In genomic region chr1:100441651-100442050, GRCh38 we compare ENCODE assay signal across 18 cellular contexts.
DNase-seq lines count a peak whose midpoint lies in the region; ATAC-seq and TF ChIP-seq lines count a peak whose summit lies in the region.
"Had no signal": no experiment of that assay in that cellular context is flagged by ENCODE, and none has a peak within 500 bp of the region (broad histone marks: within the 10 kb centered on the region; RNA-seq: fewer than 3 reads in every experiment).

No MANE protein-coding gene starts in this region.

- H3K27ac ChIP-seq in CD4-positive, CD25-positive, alpha-beta regulatory T cell (ENCODE audit: insufficient read depth, low read length, poor library complexity, severe bottlenecking) = peak overlapping the region; percentile 95
- no peak overlapping the region for H3K27ac ChIP-seq in HEK293 (ENCODE audit: extremely low read depth, low read depth, low read length)
- peak overlapping the region; percentile 9 for H3K27ac ChIP-seq in colonic mucosa
- no peak overlapping the region for H3K27ac ChIP-seq in mesenchymal stem cell (ENCODE audit: low read length, poor library complexity, severe bottlenecking)
- H3K27ac ChIP-seq in right lobe of liver = no peak overlapping the region
- H3K27ac ChIP-seq: brain microvascular endothelial cell, parathyroid adenoma had no signal

- H3K14ac ChIP-seq in mesenchymal stem cell (ENCODE audit: low read length in 2 of 2) = no peak overlapping the region

- TF ChIP-seq CTCF in HEK293 (tag by site-specific recombination; IDR thresholded peaks at IDR 0.05) (no peak), colonic mucosa (IDR thresholded peaks at IDR 0.05) (no peak), right lobe of liver (IDR thresholded peaks at IDR 0.05) (no peak)

- CTCF ChIA-PET in HEK293 (lab: Yijun Ruan, JAX) = interaction anchor here (0.6 to 1.7 kb wide), 4 partner anchors 8 to 18 kb away, joined by 3 to 5 read pairs (median 3); no protein-coding TSS in a partner anchor

- no peaks in the 10 kb centered on the region for H3K9me3 ChIP-seq in CD4-positive, CD25-positive, alpha-beta regulatory T cell (ENCODE audit: control insufficient read depth in 2 of 2, low read length in 2 of 2)
- no peaks in the 10 kb centered on the region for H3K9me3 ChIP-seq in HEK293 (ENCODE audit: control insufficient read depth, insufficient read depth, low read depth, low read length)
- H3K9me3 ChIP-seq in colonic mucosa = no peaks in the 10 kb centered on the region
- no peaks in the 10 kb centered on the region for H3K9me3 ChIP-seq in mesenchymal stem cell (ENCODE audit: control insufficient read depth, low read length)
- no peaks in the 10 kb centered on the region for H3K9me3 ChIP-seq in right lobe of liver
- H3K9me3 ChIP-seq: mucosa of descending colon had no signal

- no peak overlapping the region for H4K8ac ChIP-seq in mesenchymal stem cell (ENCODE audit: low read length)

- H3K9me3 Mint-ChIP-seq in CD4-positive, CD25-positive, alpha-beta regulatory T cell = peaks cover 0 to 1% (median 0%) of the 10 kb centered on the region in 7 donors
- H3K9me3 Mint-ChIP-seq: WTC11 had no signal

- no peak overlapping the region for H4K91ac ChIP-seq in mesenchymal stem cell (ENCODE audit: low read length)

- H2AFZ ChIP-seq in mesenchymal stem cell (ENCODE audit: low read depth, low read length) = no peak overlapping the region
- H2AFZ ChIP-seq: hepatocyte, parathyroid adenoma had no signal

- H2BK120ac ChIP-seq in mesenchymal stem cell (ENCODE audit: low read depth, low read length) = no peak overlapping the region

- peak overlapping the region; percentile 58 for H3K4me3 ChIP-seq in CD4-positive, CD25-positive, alpha-beta regulatory T cell (ENCODE audit: low read depth, low read length)
- H3K4me3 ChIP-seq in HEK293 (ENCODE audit: low read depth, low read length) = no peak overlapping the region
- H3K4me3 ChIP-seq in colonic mucosa = no peak overlapping the region
- H3K4me3 ChIP-seq in mesenchymal stem cell (ENCODE audit: insufficient read depth in 1 of 2, low read depth in 1 of 2, low read length in 2 of 2) = no peak overlapping the region
- no peak overlapping the region for H3K4me3 ChIP-seq in right lobe of liver
- H3K4me3 ChIP-seq: hepatocyte, mucosa of descending colon had no signal

- POLR2A ChIA-PET in HEK293 (lab: Yijun Ruan, JAX) = interaction anchor here (0.7 kb wide), 1 partner anchor 192 kb away, joined by 4 read pairs; the partner anchor contains the start of gene DBT

- peak; percentile 24 to 88 (median 62) for DNase-seq in CD4-positive, CD25-positive, alpha-beta regulatory T cell
- peak; percentile 23 to 26 for DNase-seq in activated CD4-positive, alpha-beta T cell treated with anti-CD3 and anti-CD28 coated beads, Interleukin-2, amount 50 U/mL, for 4 hours
- no peak for DNase-seq in colonic mucosa
- DNase-seq in mesenchymal stem cell = no peak
- no peak for DNase-seq in SIG-M5 treated with dmso at 0.1 percent for 504 hours (lab: John Stamatoyannopoulos, UW; ENCODE audit: unreplicated experiment)
- DNase-seq in right lobe of liver = no peak
- DNase-seq: brain microvascular endothelial cell, GDM1, H7, mucosa of descending colon, NCI-H2029 treated with DMSO at 0.1 percent for 48 hours, NCI-H510A treated with DMSO at 0.1 percent for 48 hours had no signal

- H3K36me3 ChIP-seq in CD4-positive, CD25-positive, alpha-beta regulatory T cell (ENCODE audit: control insufficient read depth, insufficient read depth, low read length) = peaks cover 6% of the 10 kb centered on the region
- H3K36me3 ChIP-seq in HEK293 (ENCODE audit: control insufficient read depth in 2 of 2, insufficient read depth in 1 of 2, low read length in 2 of 2) = no peaks in the 10 kb centered on the region
- no peaks in the 10 kb centered on the region for H3K36me3 ChIP-seq in colonic mucosa
- H3K36me3 ChIP-seq in mesenchymal stem cell (ENCODE audit: control insufficient read depth in 1 of 2, insufficient read depth in 2 of 2, low read depth in 1 of 2, low read length in 2 of 2) = peaks cover 0 to 1% of the 10 kb centered on the region in 2 experiments
- H3K36me3 ChIP-seq in right lobe of liver = no peaks in the 10 kb centered on the region
- H3K36me3 ChIP-seq: brain microvascular endothelial cell had no signal

- H3K27ac Mint-ChIP-seq in CD4-positive, CD25-positive, alpha-beta regulatory T cell = peak overlapping the region; percentile 84 to 94 (median 86)
- H3K27ac Mint-ChIP-seq: WTC11 had no signal

- intact Hi-C loops in colonic mucosa (cut with DNase I) (no loop called here), right lobe of liver (cut with DNase I) (no loop called here)

- H3K27me3 ChIP-seq in CD4-positive, CD25-positive, alpha-beta regulatory T cell (ENCODE audit: control insufficient read depth, insufficient read depth, low read length) = no peaks in the 10 kb centered on the region
- no peaks in the 10 kb centered on the region for H3K27me3 ChIP-seq in colonic mucosa
- H3K27me3 ChIP-seq in mesenchymal stem cell (ENCODE audit: control insufficient read depth in 1 of 2, insufficient read depth in 1 of 2, low read length in 2 of 2) = no peaks in the 10 kb centered on the region
- H3K27me3 ChIP-seq in right lobe of liver = no peaks in the 10 kb centered on the region
- H3K27me3 ChIP-seq: brain microvascular endothelial cell, hepatocyte had no signal

- H3K4me1 ChIP-seq in CD4-positive, CD25-positive, alpha-beta regulatory T cell (ENCODE audit: control insufficient read depth, insufficient read depth, low read length, poor library complexity, severe bottlenecking) = peaks cover 94% of the 10 kb centered on the region
- H3K4me1 ChIP-seq in HEK293 (ENCODE audit: control insufficient read depth, insufficient read depth, low read length) = no peaks in the 10 kb centered on the region
- H3K4me1 ChIP-seq in colonic mucosa = no peaks in the 10 kb centered on the region
- peaks cover 2% of the 10 kb centered on the region for H3K4me1 ChIP-seq in mesenchymal stem cell (ENCODE audit: control insufficient read depth, insufficient read depth, low read depth, low read length)
- H3K4me1 ChIP-seq in right lobe of liver = no peaks in the 10 kb centered on the region
- H3K4me1 ChIP-seq: parathyroid adenoma had no signal

- no peak overlapping the region for H3K4ac ChIP-seq in mesenchymal stem cell (ENCODE audit: low read depth in 1 of 2, low read length in 2 of 2)

- no peak overlapping the region for H2BK15ac ChIP-seq in mesenchymal stem cell (ENCODE audit: low read depth, poor library complexity, severe bottlenecking)

- no peaks in the 10 kb centered on the region for H3K27me3 Mint-ChIP-seq in CD4-positive, CD25-positive, alpha-beta regulatory T cell

- H3K4me1 Mint-ChIP-seq in CD4-positive, CD25-positive, alpha-beta regulatory T cell = peaks cover 50 to 84% (median 67%) of the 10 kb centered on the region in 4 donors

- H2BK5ac ChIP-seq in mesenchymal stem cell (ENCODE audit: low read depth, low read length, poor library complexity, severe bottlenecking) = no peak overlapping the region

- no peak overlapping the region for H3K18ac ChIP-seq in mesenchymal stem cell (ENCODE audit: low read depth in 1 of 2, low read length in 2 of 2)

- H3K4me2 ChIP-seq in mesenchymal stem cell (ENCODE audit: low read length, poor library complexity, severe bottlenecking) = no peak overlapping the region
- H3K4me2 ChIP-seq: hepatocyte had no signal

- peak; percentile 40 to 41 for ATAC-seq in CD4-positive, CD25-positive, alpha-beta regulatory T cell (ENCODE audit: low read depth in 2 of 2)
- ATAC-seq in HG02884 (IDR thresholded peaks at IDR 0.05; ENCODE audit: unreplicated experiment) (no peak), right lobe of liver (no peak)
- ATAC-seq: mucosa of descending colon, SK-N-SH treated with all-trans-retinoic acid at 6 μM for 48 hours, WTC11 had no signal

- H3K4me3 Mint-ChIP-seq in CD4-positive, CD25-positive, alpha-beta regulatory T cell = peak overlapping the region; percentile 44 to 87 (median 65)
- H3K4me3 Mint-ChIP-seq: WTC11 had no signal

- WGBS in mesenchymal stem cell = 100% methylated on average over 1 of the region's 1 CpG
- 75% methylated on average over 1 of the region's 1 CpG for whole genome bisulfite sequencing in right lobe of liver (ENCODE audit: insufficient coverage, low coverage, low lambda C conversion rate, missing lambda C conversion rate)

- peaks cover 23% of the 10 kb centered on the region for H3K36me3 Mint-ChIP-seq in CD4-positive, CD25-positive, alpha-beta regulatory T cell

- H3K9ac ChIP-seq in colonic mucosa (ENCODE audit: low read depth in 2 of 2, low read length in 2 of 2) (no peak overlapping the region), mesenchymal stem cell (ENCODE audit: low read length) (no peak overlapping the region)
- H3K9ac ChIP-seq: parathyroid adenoma had no signal

- no peak for TF ChIP-seq POLR2A in right lobe of liver (IDR thresholded peaks at IDR 0.05)

- no peak overlapping the region for H3K23ac ChIP-seq in mesenchymal stem cell (ENCODE audit: low read length in 2 of 2)

- no peak overlapping the region for H2BK12ac ChIP-seq in mesenchymal stem cell (ENCODE audit: low read length in 2 of 2)

- no peak overlapping the region for H2AK5ac ChIP-seq in mesenchymal stem cell (ENCODE audit: low read length, severe bottlenecking)

- no peaks in the 10 kb centered on the region for H3K79me1 ChIP-seq in mesenchymal stem cell (replicated peaks; ENCODE audit: low read length, poor library complexity, severe bottlenecking)

TF ChIP-seq in HEK293, 187 proteins besides CTCF, POLR2A, EP300 and RAD21:
- TF ChIP-seq ZNF2 (tag by site-specific recombination; IDR thresholded peaks at IDR 0.05) = no peak
- peak; percentile 32; the same call in 1 of the 2 replicates for TF ChIP-seq ZBTB20 (tag by site-specific recombination; IDR thresholded peaks at IDR 0.05)

Comparison
In these comparisons a context has a peak if more than half of its experiments do, and no peak if none do; other contexts are left out.
1. ATAC-seq: peak in CD4-positive, CD25-positive, alpha-beta regulatory T cell (2 of 2); none in HG02884 (single experiment) and right lobe of liver (0 of 4).
2. DNase-seq: peak in CD4-positive, CD25-positive, alpha-beta regulatory T cell (3 of 3) and activated CD4-positive, alpha-beta T cell treated with anti-CD3 and anti-CD28 coated beads, Interleukin-2, amount 50 U/mL, for 4 hours (2 of 2); none in colonic mucosa (single experiment), mesenchymal stem cell (single experiment), SIG-M5 treated with dmso at 0.1 percent for 504 hours (single experiment) and right lobe of liver (0 of 3).
3. H3K27ac ChIP-seq: peak in CD4-positive, CD25-positive, alpha-beta regulatory T cell (single experiment) and colonic mucosa (single experiment); none in HEK293 (single experiment), mesenchymal stem cell (single experiment) and right lobe of liver (0 of 3).